16 cellular contexts compared by ENCODE assay signal in genomic region chr4:7362862-7363430, GRCh38.
"Had no signal": no experiment of that assay in that cellular context is flagged by ENCODE, and none has a peak within 500 bp of the region (broad histone marks: within the 10 kb centered on the region; RNA-seq: fewer than 3 reads in every experiment).

No MANE protein-coding gene starts in this region.

- DNase-seq: cortex of kidney; effector CD8-positive, alpha-beta T cell; foreskin melanocyte; mammary epithelial cell; naive thymus-derived CD4-positive, alpha-beta T cell; nephron progenitor cell; sigmoid colon; stimulated activated CD4-positive, alpha-beta T cell treated with anti-CD3 and anti-CD28 coated beads, Interleukin-4, amount 100 ng/mL, for 1 hour; transverse colon had no signal

- H3K27me3 ChIP-seq: dorsolateral prefrontal cortex, hepatocyte, transverse colon had no signal

- H2AFZ ChIP-seq: hepatocyte had no signal

- H3K4me1 ChIP-seq: transverse colon had no signal

- H3K4me3 ChIP-seq: dorsolateral prefrontal cortex, hepatocyte, sigmoid colon, skin epidermis, thoracic aorta, transverse colon had no signal

- ATAC-seq: left lobe of liver; naive thymus-derived CD4-positive, alpha-beta T cell; stimulated activated memory B cell treated with anti-CD40 and anti-IgM and Interleukin-4, amounts not matched to agents 10 μg/mL and 1 μg/mL and 100 μg/mL, for 72 hours had no signal

- H3K4me2 ChIP-seq: hepatocyte had no signal

- H3K79me2 ChIP-seq: hepatocyte had no signal

- H3K9me3 ChIP-seq: neutrophil, sigmoid colon, thoracic aorta, transverse colon had no signal

- H3K36me3 ChIP-seq: neutrophil, sigmoid colon, thoracic aorta, transverse colon had no signal

- H3K27ac ChIP-seq: hepatocyte, neutrophil, sigmoid colon, skin epidermis, thoracic aorta, transverse colon had no signal
